In genomic region chr10:70233939-70234300, GRCh38 we compare ENCODE assay signal across 1 cellular context.
TF ChIP-seq lines count a peak whose summit lies in the region.

No MANE protein-coding gene starts in this region.

TF ChIP-seq in GM23338, 12 proteins besides CTCF, POLR2A, EP300 and RAD21 (continued from another document):
- TF ChIP-seq ZNF462 (CRISPR knock-in tag; IDR thresholded peaks at IDR 0.05) (no peak), ZNF114 (CRISPR knock-in tag; IDR thresholded peaks at IDR 0.05) (no peak), EZH2 (IDR thresholded peaks at IDR 0.05; ENCODE audit: low read depth, unreplicated experiment) (no peak), JUNB (IDR thresholded peaks at IDR 0.05; ENCODE audit: unreplicated experiment) (no peak), REST (IDR thresholded peaks at IDR 0.05; ENCODE audit: unreplicated experiment) (no peak), NANOG (IDR thresholded peaks at IDR 0.05; ENCODE audit: borderline replicate concordance) (no peak), POLR2AphosphoS5 (IDR thresholded peaks at IDR 0.05; ENCODE audit: low read depth) (no peak), ZNF331 (CRISPR knock-in tag; IDR thresholded peaks at IDR 0.05; ENCODE audit: low read depth) (no peak)
